In genomic region chr15:65101418-65101890, GRCh38 we compare ENCODE assay signal across 9 cellular contexts. TPM values are rescaled to one million over a fixed set of nuclear protein-coding genes. Genes with fewer than 3 reads are reported as not detected.
DNase-seq lines count a peak whose midpoint lies in the region; ATAC-seq, FAIRE-seq and TF ChIP-seq lines count a peak whose summit lies in the region.
"Had no signal": no experiment of that assay in that cellular context is flagged by ENCODE, and none has a peak within 500 bp of the region (broad histone marks: within the 10 kb centered on the region; RNA-seq: fewer than 3 reads in every experiment).

No MANE protein-coding gene starts in this region.

- H3K9me3 ChIP-seq in H1 (ENCODE audit: insufficient read depth in 2 of 2, low read depth in 1 of 2, low read length in 1 of 2) (no peaks in the 10 kb centered on the region), lung (ENCODE audit: control insufficient read depth in 2 of 2, insufficient read depth in 1 of 2, low read length in 1 of 2) (no peaks in the 10 kb centered on the region)

- H3K56ac ChIP-seq in H1 (replicated peaks; ENCODE audit: insufficient read length, low read depth, low read length), result no peak overlapping the region

- no peak overlapping the region for H2BK120ac ChIP-seq in H1 (replicated peaks; ENCODE audit: low read depth, low read length)

- peak overlapping the region; percentile 81; the same call in 1 of the 2 replicates for H2BK15ac ChIP-seq in H1 (ENCODE audit: low read length)

- peak overlapping the region in 2 of 4 experiments; percentile 20 to 23; a peak in 4 of 7 replicates for H3K9ac ChIP-seq in H1 (replicated peaks in 1 of 4; ENCODE audit: extremely low read depth in 1 of 4, low read depth in 3 of 4, low read length in 3 of 4)

- peak overlapping the region; percentile 61 for H3K4ac ChIP-seq in H1 (replicated peaks; ENCODE audit: insufficient read length, low read depth, low read length)

- no peak overlapping the region for H2AK5ac ChIP-seq in H1 (ENCODE audit: low read depth, low read length)

- H3K4me3 ChIP-seq in H1 (ENCODE audit: extremely low read depth in 1 of 4, insufficient read depth in 2 of 4, low read depth in 3 of 4, low read length in 4 of 4) (peak overlapping the region; percentile 36 to 67 (median 58)), lung (no peak overlapping the region)

- no peaks in the 10 kb centered on the region for H3K79me2 ChIP-seq in H1 (ENCODE audit: control insufficient read depth in 1 of 2, insufficient read depth in 2 of 2, low read length in 2 of 2)

- H3K27me3 ChIP-seq in H1 (replicated peaks in 1 of 4; ENCODE audit: control insufficient read depth in 3 of 4, extremely low read depth in 1 of 4, insufficient read depth in 3 of 4, low read length in 3 of 4), result peaks cover 0 to 11% (median 5%) of the 10 kb centered on the region in 4 experiments; a peak in 3 of 7 replicates
- H3K27me3 ChIP-seq in lung (ENCODE audit: control insufficient read depth, insufficient read depth), result no peaks in the 10 kb centered on the region

- peaks cover 5% of the 10 kb centered on the region; the same call in 1 of the 2 replicates for H3K23me2 ChIP-seq in H1 (ENCODE audit: low read depth, low read length)

- 30% methylated on average over 9 of the region's 9 CpGs; no CpG with 5 or more reads in 1 of the 2 experiments for WGBS in H1 (ENCODE audit: extremely low coverage in 1 of 2, insufficient coverage in 1 of 2, insufficient read length in 1 of 2, insufficient replicate concordance in 2 of 2, low coverage in 1 of 2, low lambda C conversion rate in 2 of 2, missing lambda C conversion rate in 1 of 2), 2 experiments
- WGBS in lung, 2 donors, result 20 to 39% methylated on average over 9 of the region's 9 CpGs

- FAIRE-seq in D721Med (lab: Jason Lieb, UNC), result no peak
- FAIRE-seq in H1 (lab: Jason Lieb, UNC), result peak; percentile 97

- CTCF ChIA-PET in H1 (lab: Charles Lee; ENCODE audit: partially characterized antibody), result interaction anchor here (0.6 to 9.6 kb wide), 32 partner anchors 9 to 300 kb away, joined by 3 to 259 read pairs (median 4); partner anchors contain the start of genes KBTBD13, RASL12 and UBAP1L

- no peaks in the 10 kb centered on the region for H3K79me1 ChIP-seq in H1 (ENCODE audit: low read depth, low read length)

- no peak overlapping the region for H2BK5ac ChIP-seq in H1 (ENCODE audit: low read depth, low read length)

- TF ChIP-seq POLR2A in H1 (IDR thresholded peaks at IDR 0.05; ENCODE audit: control extremely low read depth in 1 of 2, low read depth in 2 of 2, low read length in 2 of 2), result no peak

- no peak overlapping the region for H3K27ac ChIP-seq in H1 (ENCODE audit: low read depth, low read length)
- H3K27ac ChIP-seq in lung (ENCODE audit: low read depth in 1 of 2, low read length in 1 of 2), result no peak overlapping the region

- peak overlapping the region; percentile 57 for H4K5ac ChIP-seq in H1 (ENCODE audit: insufficient read length, low read depth, low read length)

- no peak overlapping the region for H3K14ac ChIP-seq in H1 (ENCODE audit: insufficient read length)

- peak overlapping the region; percentile 71; the same call in 1 of the 2 replicates for H4K8ac ChIP-seq in H1 (ENCODE audit: extremely low read depth, insufficient read depth, low read length)

- ATAC-seq in lung (ENCODE audit: insufficient read depth, low FRiP score), result no peak
- no peak for ATAC-seq in GM19463 (IDR thresholded peaks at IDR 0.05; ENCODE audit: unreplicated experiment)
- no peak for ATAC-seq in HG02870 (IDR thresholded peaks at IDR 0.05; ENCODE audit: unreplicated experiment)

- no peak overlapping the region for H2BK20ac ChIP-seq in H1 (ENCODE audit: low read length)

- peak overlapping the region; percentile 82 for H4K91ac ChIP-seq in H1 (replicated peaks; ENCODE audit: insufficient read length, low read length)

- TF ChIP-seq CTCF in D721Med (IDR thresholded peaks at IDR 0.05; ENCODE audit: insufficient read depth, missing control alignments) (peak; percentile 67), H1 (IDR thresholded peaks at IDR 0.05; ENCODE audit: control extremely low read depth in 1 of 3, insufficient read depth in 1 of 3, low read depth in 1 of 3, low read length in 3 of 3) (peak; percentile 74 to 97 (median 92)), lung (IDR thresholded peaks at IDR 0.05; ENCODE audit: control extremely low read depth, extremely low read depth) (peak; percentile 53)

- TF ChIP-seq RAD21 in H1 (IDR thresholded peaks at IDR 0.05 in 1 of 2, conservative IDR thresholded peaks at IDR 0.05 in 1 of 2; ENCODE audit: low read depth in 2 of 2, low read length in 2 of 2), result peak; percentile 90

- no peak overlapping the region for H3K23ac ChIP-seq in H1 (ENCODE audit: insufficient read length)

- H3K4me1 ChIP-seq in H1 (replicated peaks in 1 of 4; ENCODE audit: control insufficient read depth in 3 of 4, insufficient read depth in 4 of 4, low read length in 3 of 4) (peaks cover 0 to 2% (median 0%) of the 10 kb centered on the region in 4 experiments; a peak in 2 of 7 replicates), lung (ENCODE audit: control insufficient read depth in 2 of 2, insufficient read depth in 2 of 2, low read length in 2 of 2) (no peaks in the 10 kb centered on the region)

- H4K20me1 ChIP-seq in H1 (replicated peaks in 1 of 2; ENCODE audit: control insufficient read depth in 1 of 2, insufficient read depth in 2 of 2, low read length in 2 of 2), result no peaks in the 10 kb centered on the region

- no peak overlapping the region for H2BK12ac ChIP-seq in H1 (ENCODE audit: low read depth, low read length)

- peak overlapping the region; percentile 94 for H3K18ac ChIP-seq in H1 (ENCODE audit: extremely low read depth, low read length)

- POLR2A ChIA-PET in H1 (lab: Charles Lee; ENCODE audit: partially characterized antibody), result interaction anchor here (0.8 to 2.0 kb wide), 10 partner anchors 13 to 203 kb away, joined by 3 to 10 read pairs (median 4); partner anchors contain the start of genes CLPX, PDCD7, RNU5B-1 and UBAP1L

- DNase-seq in D721Med (ENCODE audit: insufficient read length, low spot score) (no peak), HuH-7.5 (ENCODE audit: low spot score) (peak; percentile 92), H1 (ENCODE audit: low read depth in 1 of 2, low spot score in 2 of 2) (peak; percentile 73 to 96), lung (ENCODE audit: low spot score) (peak; percentile 77)
- DNase-seq in activated CD4-positive, alpha-beta T cell treated with anti-CD3 and anti-CD28 coated beads for 4 hours, result peak; percentile 46 to 48
- peak; percentile 83 for DNase-seq in stimulated activated CD8-positive, alpha-beta memory T cell treated with anti-CD3 and anti-CD28 coated beads, Interleukin-4, amount 100 ng/mL, for 48 hours
- DNase-seq: activated B cell treated with CpG ODN at 0.5 μM for 24 hours had no signal

- peak overlapping the region; percentile 72 to 98 for H3K4me2 ChIP-seq in H1 (ENCODE audit: insufficient read depth in 1 of 2, low read depth in 2 of 2, low read length in 2 of 2)

- H2AFZ ChIP-seq in H1 (ENCODE audit: low read length), result peak overlapping the region; percentile 96

- TF ChIP-seq EP300 in H1 (IDR thresholded peaks at IDR 0.05; ENCODE audit: borderline replicate concordance in 1 of 2, low read depth in 2 of 2, low read length in 2 of 2), result no peak

- H3K36me3 ChIP-seq in H1 (ENCODE audit: control insufficient read depth in 2 of 4, insufficient read depth in 4 of 4, low read length in 3 of 4) (no peaks in the 10 kb centered on the region), lung (ENCODE audit: control insufficient read depth in 2 of 2, insufficient read depth in 2 of 2, low read length in 2 of 2) (peaks cover 0 to 40% of the 10 kb centered on the region in 2 donors)

RNA-seq across cellular contexts. Expression of gene UBAP1L, which starts 13.5 kb away (rescaled TPM):
- 1.3 and 1.7 TPM in 2 replicates for total RNA-seq in H1 (2021; fragmentation: NEBNext Ultra II Directional; extraction: Animal tissue kit (Norgen Biotek cat#: 25700))
- polyA plus RNA-seq in H1 (2011; rRNA removed) (0.67 and 1.3 TPM in 2 replicates), lung (1 to 10 TPM in 1 of 2 donors, under 1 TPM in 1; 0.96 to 2.2 TPM)
- 1.0 TPM for polyA plus RNA-seq in H1 (2011; cell fraction: cytosol; rRNA removed)
- polyA plus RNA-seq in H1 (2011; cell fraction: nucleus; rRNA removed), result 5.7 TPM
- 0.81 to 1.3 TPM (median 1.1 TPM) in 4 replicates for polyA plus RNA-seq in H1 (2012, experiment 1 of 2)
- polyA plus RNA-seq in H1 (2012, experiment 2 of 2), result 0.24 TPM
- polyA plus RNA-seq in H1 (2013, experiment 1 of 2), result 0.87 TPM
- polyA plus RNA-seq in H1 (2013, experiment 2 of 2), result 0.53 TPM
- polyA minus RNA-seq in H1 (2011; rRNA and poly(A)+ RNA removed), result 0.95 and 1.6 TPM in 2 replicates
- 0.88 TPM for polyA minus RNA-seq in H1 (2011; cell fraction: cytosol; rRNA and poly(A)+ RNA removed)
- polyA minus RNA-seq in H1 (2011; cell fraction: nucleus; rRNA and poly(A)+ RNA removed), result 2.7 TPM
- 1 to 10 TPM; 4.7 to 5.4 TPM for total RNA-seq in lung

RNA-seq across cellular contexts. Expression of gene KBTBD13, which starts 24.9 kb away (rescaled TPM):
- total RNA-seq in H1 (2021; fragmentation: NEBNext Ultra II Directional; extraction: Animal tissue kit (Norgen Biotek cat#: 25700)), result not detected in 2 replicates
- polyA plus RNA-seq in H1 (2011; rRNA removed) (not detected in 2 replicates), lung (under 1 TPM; 0.04 to 0.14 TPM)
- not detected for polyA plus RNA-seq in H1 (2011; cell fraction: cytosol; rRNA removed)
- not detected for polyA plus RNA-seq in H1 (2011; cell fraction: nucleus; rRNA removed)
- not detected in 4 replicates for polyA plus RNA-seq in H1 (2012, experiment 1 of 2)
- polyA plus RNA-seq in H1 (2012, experiment 2 of 2), result not detected
- polyA plus RNA-seq in H1 (2013, experiment 1 of 2), result not detected
- not detected for polyA plus RNA-seq in H1 (2013, experiment 2 of 2)
- polyA minus RNA-seq in H1 (2011; rRNA and poly(A)+ RNA removed), result 0.07 TPM in 1 of 2 replicates, not detected in the other
- not detected for polyA minus RNA-seq in H1 (2011; cell fraction: cytosol; rRNA and poly(A)+ RNA removed)
- polyA minus RNA-seq in H1 (2011; cell fraction: nucleus; rRNA and poly(A)+ RNA removed), result not detected
- total RNA-seq in lung, result under 1 TPM; 0.21 to 0.23 TPM
- total RNA-seq: activated B cell treated with CpG ODN at 0.5 μM for 24 hours had no signal

RNA-seq across cellular contexts. Expression of gene PDCD7, which starts 32.2 kb away (rescaled TPM):
- 25.5 and 25.6 TPM in 2 replicates for total RNA-seq in H1 (2021; fragmentation: NEBNext Ultra II Directional; extraction: Animal tissue kit (Norgen Biotek cat#: 25700))
- polyA plus RNA-seq in H1 (2011; rRNA removed), result 9.9 and 11.5 TPM in 2 replicates
- 21.5 TPM for polyA plus RNA-seq in H1 (2011; cell fraction: cytosol; rRNA removed)
- 12.1 TPM for polyA plus RNA-seq in H1 (2011; cell fraction: nucleus; rRNA removed)
- 14.4 to 21.3 TPM (median 16.1 TPM) in 4 replicates for polyA plus RNA-seq in H1 (2012, experiment 1 of 2)
- 17.9 TPM for polyA plus RNA-seq in H1 (2012, experiment 2 of 2)
- 22.8 TPM for polyA plus RNA-seq in H1 (2013, experiment 1 of 2)
- polyA plus RNA-seq in H1 (2013, experiment 2 of 2), result 20.5 TPM
- polyA minus RNA-seq in H1 (2011; rRNA and poly(A)+ RNA removed), result 9.0 and 10.2 TPM in 2 replicates
- 14.5 TPM for polyA minus RNA-seq in H1 (2011; cell fraction: cytosol; rRNA and poly(A)+ RNA removed)
- polyA minus RNA-seq in H1 (2011; cell fraction: nucleus; rRNA and poly(A)+ RNA removed), result 9.8 TPM
- 10 to 100 TPM; 17.0 to 21.7 TPM for total RNA-seq in lung
- polyA plus RNA-seq in lung, result 10 to 100 TPM in 1 of 2 donors, 1 to 10 TPM in 1; 8.8 to 11.2 TPM

RNA-seq across cellular contexts. Expression of gene RASL12, which starts 33.7 kb away (rescaled TPM):
- total RNA-seq in H1 (2021; fragmentation: NEBNext Ultra II Directional; extraction: Animal tissue kit (Norgen Biotek cat#: 25700)), result 9.3 and 10.3 TPM in 2 replicates
- polyA plus RNA-seq in H1 (2011; rRNA removed) (9.5 and 16.7 TPM in 2 replicates), lung (10 to 100 TPM; 13.8 to 14.8 TPM)
- 16.0 TPM for polyA plus RNA-seq in H1 (2011; cell fraction: cytosol; rRNA removed)
- polyA plus RNA-seq in H1 (2011; cell fraction: nucleus; rRNA removed), result 11.4 TPM
- 6.7 to 8.6 TPM (median 8.0 TPM) in 4 replicates for polyA plus RNA-seq in H1 (2012, experiment 1 of 2)
- polyA plus RNA-seq in H1 (2012, experiment 2 of 2), result 10.5 TPM
- 6.6 TPM for polyA plus RNA-seq in H1 (2013, experiment 1 of 2)
- 7.7 TPM for polyA plus RNA-seq in H1 (2013, experiment 2 of 2)
- polyA minus RNA-seq in H1 (2011; rRNA and poly(A)+ RNA removed), result 12.2 and 14.8 TPM in 2 replicates
- 9.6 TPM for polyA minus RNA-seq in H1 (2011; cell fraction: cytosol; rRNA and poly(A)+ RNA removed)
- polyA minus RNA-seq in H1 (2011; cell fraction: nucleus; rRNA and poly(A)+ RNA removed), result 9.0 TPM
- total RNA-seq in lung, result 10 to 100 TPM; 31.6 to 75.7 TPM
- total RNA-seq: activated B cell treated with CpG ODN at 0.5 μM for 24 hours had no signal

RNA-seq across cellular contexts. Expression of gene SLC51B, which starts 56.3 kb away (rescaled TPM):
- not detected in 2 replicates for total RNA-seq in H1 (2021; fragmentation: NEBNext Ultra II Directional; extraction: Animal tissue kit (Norgen Biotek cat#: 25700))
- polyA plus RNA-seq in H1 (2011; rRNA removed), result not detected in 2 replicates
- not detected for polyA plus RNA-seq in H1 (2011; cell fraction: cytosol; rRNA removed)
- polyA plus RNA-seq in H1 (2011; cell fraction: nucleus; rRNA removed), result not detected
- polyA plus RNA-seq in H1 (2012, experiment 1 of 2), result not detected in 4 replicates
- polyA plus RNA-seq in H1 (2012, experiment 2 of 2), result not detected
- not detected for polyA plus RNA-seq in H1 (2013, experiment 1 of 2)
- polyA plus RNA-seq in H1 (2013, experiment 2 of 2), result not detected
- polyA minus RNA-seq in H1 (2011; rRNA and poly(A)+ RNA removed), result not detected in 2 replicates
- not detected for polyA minus RNA-seq in H1 (2011; cell fraction: cytosol; rRNA and poly(A)+ RNA removed)
- polyA minus RNA-seq in H1 (2011; cell fraction: nucleus; rRNA and poly(A)+ RNA removed), result not detected
- 1 to 10 TPM in 1 of 2 donors, under 1 TPM in 1; 0.85 to 3.0 TPM for total RNA-seq in lung
- 1 to 10 TPM in 1 of 2 donors, under 1 TPM in 1; 0.98 to 7.3 TPM for polyA plus RNA-seq in lung
- total RNA-seq: activated B cell treated with CpG ODN at 0.5 μM for 24 hours had no signal
